In the genomic region with DNA sequence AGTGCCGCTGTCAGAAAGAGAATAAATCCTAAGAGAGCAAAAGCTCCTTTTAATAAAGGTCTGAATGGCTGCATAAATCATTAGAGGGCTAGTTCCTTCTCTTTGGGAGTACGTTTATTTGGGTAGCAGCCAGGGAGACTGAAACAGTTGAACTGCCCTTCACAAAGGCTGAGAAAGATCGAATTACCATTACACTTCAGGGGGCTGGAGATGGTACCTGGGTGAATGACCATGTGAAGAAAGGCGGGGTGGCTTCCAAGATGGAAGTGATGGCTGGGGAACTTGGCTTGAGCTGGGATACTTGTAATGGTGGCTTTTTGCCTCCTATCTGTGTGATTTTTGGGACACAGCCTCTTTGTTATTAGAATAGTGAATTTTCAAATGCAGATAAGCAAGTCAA, we compare ENCODE assay signal across 23 cellular contexts. TPM values are rescaled to one million over a fixed set of nuclear protein-coding genes. Genes with fewer than 3 reads are reported as not detected.
DNase-seq lines count a peak whose midpoint lies in the region; ATAC-seq, FAIRE-seq and TF ChIP-seq lines count a peak whose summit lies in the region.
"Had no signal": no experiment of that assay in that cellular context is flagged by ENCODE, and none has a peak within 500 bp of the region (broad histone marks: within the 10 kb centered on the region; RNA-seq: fewer than 3 reads in every experiment).

No MANE protein-coding gene starts in this region.

- no peaks in the 10 kb centered on the region for H3K36me3 Mint-ChIP-seq in stimulated activated naive CD8-positive, alpha-beta T cell treated with anti-CD3 and anti-CD28 coated beads, Interleukin-15, Interleukin-2, amounts not matched to agents 100 ng/mL and 50 ng/mL, for 24 hours (ENCODE audit: low read depth)
- peaks cover 1% of the 10 kb centered on the region for H3K36me3 Mint-ChIP-seq in activated CD4-positive, alpha-beta T cell treated with anti-CD3 and anti-CD28 coated beads, Interleukin-2, amount 10 ng/mL, durations not matched to agents 24 days and 14 days (ENCODE audit: low read depth)
- H3K36me3 Mint-ChIP-seq: activated naive CD8-positive, alpha-beta T cell treated with anti-CD3 and anti-CD28 coated beads for 36 hours had no signal

- H3K4me3 ChIP-seq in endothelial cell of umbilical vein (replicated peaks in 1 of 3; ENCODE audit: insufficient read depth in 1 of 3, low read depth in 1 of 3, low read length in 3 of 3), result no peak overlapping the region
- no peak overlapping the region for H3K4me3 ChIP-seq in spleen
- H3K4me3 ChIP-seq: cardiac muscle cell, esophagus muscularis mucosa, K562, Peyer's patch had no signal

- 50 to 68% (median 50%) methylated on average over 4 of the region's 4 CpGs for WGBS in spleen, 5 donors

- POLR2A ChIA-PET in endothelial cell of umbilical vein (lab: Charles Lee), result no interaction called here

- TF ChIP-seq CTCF in endothelial cell of umbilical vein (IDR thresholded peaks at IDR 0.05; ENCODE audit: extremely low read depth in 1 of 2, insufficient read depth in 1 of 2, low read depth in 1 of 2, low read length in 2 of 2) (no peak), GM13976 (IDR thresholded peaks at IDR 0.05; ENCODE audit: borderline replicate concordance, control extremely low read depth, extremely low read depth, insufficient read depth, missing control alignments) (no peak), spleen (IDR thresholded peaks at IDR 0.05 in 8 of 11, conservative IDR thresholded peaks at IDR 0.05 in 3 of 11) (no peak)

- DNase-seq in stimulated activated naive CD8-positive, alpha-beta T cell treated with anti-CD3 and anti-CD28 coated beads, Interleukin-15, amount 100 ng/mL, for 72 hours, result no peak
- peak; percentile 78 for DNase-seq in NCI-H2029 treated with DMSO at 0.1 percent for 48 hours (lab: John Stamatoyannopoulos, UW)
- DNase-seq in endothelial cell of umbilical vein (ENCODE audit: low read depth, low spot score), result no peak
- DNase-seq in GM13976 (ENCODE audit: low spot score), result no peak
- DNase-seq in spleen, result no peak
- DNase-seq in activated CD4-positive, alpha-beta T cell treated with anti-CD3 and anti-CD28 coated beads, Interleukin-2, amount 10 ng/mL, durations not matched to agents 24 days and 14 days, result no peak
- DNase-seq in COLO829 (ENCODE audit: low spot score), result no peak
- DNase-seq: activated CD4-positive, alpha-beta T cell treated with anti-CD3 and anti-CD28 coated beads, Interleukin-2, amount 50 U/mL, for 48 hours; activated naive CD8-positive, alpha-beta T cell treated with anti-CD3 and anti-CD28 coated beads for 36 hours; activated T-cell treated with anti-CD3 and anti-CD28 coated beads, Interleukin-2, amount 50 U/mL, for 1 hour; islet precursor cell; NCI-H1436; NCI-H774; Peyer's patch; right cardiac atrium had no signal

- intact Hi-C loops in endothelial cell of umbilical vein (cut with micrococcal nuclease), result no loop called here
- intact Hi-C loops in spleen (cut with DNase I; ENCODE audit: low total_unique reads), result no loop called here
- intact Hi-C loops in activated CD4-positive, alpha-beta T cell treated with anti-CD3 and anti-CD28 coated beads, Interleukin-2, amount 10 ng/mL, durations not matched to agents 24 days and 14 days (cut with micrococcal nuclease), result no loop called here

- peaks cover 3% of the 10 kb centered on the region for H3K4me1 Mint-ChIP-seq in stimulated activated naive CD8-positive, alpha-beta T cell treated with anti-CD3 and anti-CD28 coated beads, Interleukin-15, Interleukin-2, amounts not matched to agents 100 ng/mL and 50 ng/mL, for 24 hours (ENCODE audit: low read depth)
- H3K4me1 Mint-ChIP-seq in stimulated activated naive CD8-positive, alpha-beta T cell treated with anti-CD3 and anti-CD28 coated beads, Interleukin-15, amount 100 ng/mL, for 72 hours, result peaks cover 12% of the 10 kb centered on the region
- peaks cover 4% of the 10 kb centered on the region for H3K4me1 Mint-ChIP-seq in activated CD4-positive, alpha-beta T cell treated with anti-CD3 and anti-CD28 coated beads, Interleukin-2, amount 10 ng/mL, durations not matched to agents 24 days and 14 days

- H3K4me2 ChIP-seq in endothelial cell of umbilical vein (ENCODE audit: insufficient read depth, low read length), result no peak overlapping the region

- H3K27ac Mint-ChIP-seq in stimulated activated naive CD8-positive, alpha-beta T cell treated with anti-CD3 and anti-CD28 coated beads, Interleukin-15, Interleukin-2, amounts not matched to agents 100 ng/mL and 50 ng/mL, for 24 hours, result no peak overlapping the region
- no peak overlapping the region for H3K27ac Mint-ChIP-seq in stimulated activated naive CD8-positive, alpha-beta T cell treated with anti-CD3 and anti-CD28 coated beads, Interleukin-15, amount 100 ng/mL, for 72 hours
- H3K27ac Mint-ChIP-seq in activated CD4-positive, alpha-beta T cell treated with anti-CD3 and anti-CD28 coated beads, Interleukin-2, amount 10 ng/mL, durations not matched to agents 24 days and 14 days, result no peak overlapping the region
- H3K27ac Mint-ChIP-seq: activated naive CD8-positive, alpha-beta T cell treated with anti-CD3 and anti-CD28 coated beads for 36 hours had no signal

- peak overlapping the region; percentile 7 for H2AFZ ChIP-seq in endothelial cell of umbilical vein (ENCODE audit: low read depth, low read length)

- H3K4me1 ChIP-seq in endothelial cell of umbilical vein (ENCODE audit: control insufficient read depth, extremely low read depth, insufficient read depth, low read length), result peaks cover 6% of the 10 kb centered on the region
- peaks cover 0 to 27% (median 18%) of the 10 kb centered on the region in 6 donors for H3K4me1 ChIP-seq in spleen

- peaks cover 34% of the 10 kb centered on the region for H3K27me3 Mint-ChIP-seq in stimulated activated naive CD8-positive, alpha-beta T cell treated with anti-CD3 and anti-CD28 coated beads, Interleukin-15, Interleukin-2, amounts not matched to agents 100 ng/mL and 50 ng/mL, for 24 hours
- H3K27me3 Mint-ChIP-seq in stimulated activated naive CD8-positive, alpha-beta T cell treated with anti-CD3 and anti-CD28 coated beads, Interleukin-15, amount 100 ng/mL, for 72 hours, result peaks cover 22% of the 10 kb centered on the region
- peaks cover 36% of the 10 kb centered on the region for H3K27me3 Mint-ChIP-seq in activated CD4-positive, alpha-beta T cell treated with anti-CD3 and anti-CD28 coated beads, Interleukin-2, amount 10 ng/mL, durations not matched to agents 24 days and 14 days

- peak overlapping the region; percentile 17 for H3K4me3 Mint-ChIP-seq in stimulated activated naive CD8-positive, alpha-beta T cell treated with anti-CD3 and anti-CD28 coated beads, Interleukin-15, Interleukin-2, amounts not matched to agents 100 ng/mL and 50 ng/mL, for 24 hours
- H3K4me3 Mint-ChIP-seq in stimulated activated naive CD8-positive, alpha-beta T cell treated with anti-CD3 and anti-CD28 coated beads, Interleukin-15, amount 100 ng/mL, for 72 hours, result no peak overlapping the region
- H3K4me3 Mint-ChIP-seq in activated CD4-positive, alpha-beta T cell treated with anti-CD3 and anti-CD28 coated beads, Interleukin-2, amount 10 ng/mL, durations not matched to agents 24 days and 14 days, result no peak overlapping the region
- H3K4me3 Mint-ChIP-seq: activated naive CD8-positive, alpha-beta T cell treated with anti-CD3 and anti-CD28 coated beads for 36 hours had no signal

- H3K79me2 ChIP-seq in endothelial cell of umbilical vein (ENCODE audit: control insufficient read depth, insufficient read depth, low read length), result peaks cover 12% of the 10 kb centered on the region

- no peak for ATAC-seq in stimulated activated naive CD8-positive, alpha-beta T cell treated with anti-CD3 and anti-CD28 coated beads, Interleukin-15, amount 100 ng/mL, for 72 hours
- ATAC-seq: K562, right cardiac atrium, SK-N-SH treated with all-trans-retinoic acid at 6 μM for 48 hours had no signal

- FAIRE-seq in endothelial cell of umbilical vein (lab: Jason Lieb, UNC), result no peak
- FAIRE-seq: GM18507, K562 had no signal

- H3K27ac ChIP-seq in endothelial cell of umbilical vein (ENCODE audit: insufficient read depth, low read depth, low read length) (no peak overlapping the region), spleen (no peak overlapping the region)
- H3K27ac ChIP-seq: cardiac muscle cell, HL-60, neutrophil had no signal

- no peaks in the 10 kb centered on the region for H3K27me3 ChIP-seq in endothelial cell of umbilical vein (ENCODE audit: control insufficient read depth in 2 of 2, insufficient read depth in 2 of 2, low read length in 2 of 2)
- H3K27me3 ChIP-seq in spleen (replicated peaks in 1 of 7), result peaks cover 0 to 75% (median 11%) of the 10 kb centered on the region in 7 donors
- H3K27me3 ChIP-seq: esophagus muscularis mucosa, Peyer's patch had no signal

- CTCF ChIA-PET in endothelial cell of umbilical vein (lab: Charles Lee), result interaction anchor here (2.8 to 3.7 kb wide), 2 partner anchors 58 to 274 kb away, joined by 21 to 29 read pairs; no protein-coding TSS in a partner anchor

- no peaks in the 10 kb centered on the region for H4K20me1 ChIP-seq in endothelial cell of umbilical vein (replicated peaks; ENCODE audit: control insufficient read depth, extremely low read depth, insufficient read depth, low read length)

- H3K36me3 ChIP-seq in endothelial cell of umbilical vein (ENCODE audit: control insufficient read depth in 2 of 2, extremely low read depth in 1 of 2, insufficient read depth in 2 of 2, low read length in 2 of 2), result no peaks in the 10 kb centered on the region
- H3K36me3 ChIP-seq in spleen, result no peaks in the 10 kb centered on the region
- H3K36me3 ChIP-seq: cardiac muscle cell, esophagus muscularis mucosa, neutrophil, Peyer's patch had no signal

- H3K9me3 ChIP-seq in endothelial cell of umbilical vein (replicated peaks; ENCODE audit: control insufficient read depth, insufficient read depth, low read length), result no peaks in the 10 kb centered on the region
- H3K9me3 ChIP-seq in spleen, result no peaks in the 10 kb centered on the region
- H3K9me3 ChIP-seq: esophagus muscularis mucosa, neutrophil, Peyer's patch had no signal

- dilution Hi-C loops in endothelial cell of umbilical vein (cut with MboI; ENCODE audit: extremely low pct_ligation_motif_present, low sequenced_read_pairs), result no loop called here

- TF ChIP-seq POLR2A in endothelial cell of umbilical vein (IDR thresholded peaks at IDR 0.05; ENCODE audit: low read depth, low read length), result no peak
- TF ChIP-seq POLR2A in spleen (IDR thresholded peaks at IDR 0.05), result no peak

- no TSS peak for BruUV-seq in endothelial cell of umbilical vein (replicated peaks; lab: Mats Ljungman, UMichigan)

- in situ Hi-C loops in GM13976 (cut with MboI; ENCODE audit: low sequenced_read_pairs, unreplicated experiment), result no loop called here

- H3K9me1 ChIP-seq in endothelial cell of umbilical vein (replicated peaks; ENCODE audit: control insufficient read depth, extremely low read depth, insufficient read depth, low read length), result no peaks in the 10 kb centered on the region

- no peak overlapping the region for H3K9ac ChIP-seq in endothelial cell of umbilical vein (replicated peaks; ENCODE audit: extremely low read depth, insufficient read depth, low read length)

- no peaks in the 10 kb centered on the region for H3K9me3 Mint-ChIP-seq in stimulated activated naive CD8-positive, alpha-beta T cell treated with anti-CD3 and anti-CD28 coated beads, Interleukin-15, Interleukin-2, amounts not matched to agents 100 ng/mL and 50 ng/mL, for 24 hours
- no peaks in the 10 kb centered on the region for H3K9me3 Mint-ChIP-seq in stimulated activated naive CD8-positive, alpha-beta T cell treated with anti-CD3 and anti-CD28 coated beads, Interleukin-15, amount 100 ng/mL, for 72 hours
- no peaks in the 10 kb centered on the region for H3K9me3 Mint-ChIP-seq in activated CD4-positive, alpha-beta T cell treated with anti-CD3 and anti-CD28 coated beads, Interleukin-2, amount 10 ng/mL, durations not matched to agents 24 days and 14 days
- H3K9me3 Mint-ChIP-seq: activated naive CD8-positive, alpha-beta T cell treated with anti-CD3 and anti-CD28 coated beads for 36 hours had no signal

RNA-seq across cellular contexts. Expression of gene FGD4, which starts 1.7 kb away (rescaled TPM):
- total RNA-seq in endothelial cell of umbilical vein (44.7 and 44.8 TPM in 2 replicates), spleen (10 to 100 TPM; 18.3 to 44.4 (median 36.7) TPM)
- polyA plus RNA-seq in endothelial cell of umbilical vein (5.7 and 6.6 TPM in 2 replicates), spleen (1 to 10 TPM; 1.0 to 3.1 (median 1.2) TPM)
- 6.8 and 7.3 TPM in 2 replicates for polyA plus RNA-seq in endothelial cell of umbilical vein (2011; cell fraction: cytosol; rRNA removed)
- polyA plus RNA-seq in endothelial cell of umbilical vein (2011; cell fraction: nucleus; rRNA removed), result 27.6 and 37.7 TPM in 2 replicates
- 13.6 and 17.5 TPM in 2 replicates for polyA plus RNA-seq in endothelial cell of umbilical vein (2012)
- 35.4 and 41.0 TPM in 2 replicates for polyA minus RNA-seq in endothelial cell of umbilical vein
- polyA minus RNA-seq in endothelial cell of umbilical vein (2011; cell fraction: cytosol; rRNA and poly(A)+ RNA removed), result 8.9 TPM
- polyA minus RNA-seq in endothelial cell of umbilical vein (2011; cell fraction: nucleus; rRNA and poly(A)+ RNA removed), result 79.0 and 91.1 TPM in 2 replicates
- total RNA-seq in activated CD4-positive, alpha-beta T cell treated with anti-CD3 and anti-CD28 coated beads, Interleukin-2, amount 10 ng/mL, durations not matched to agents 24 days and 14 days, result 0.07 TPM in 1 of 2 replicates, not detected in the other

Comparison
In these comparisons a context has a peak if more than half of its experiments do, and no peak if none do; other contexts are left out.
1. RNA of gene FGD4, which starts 1.7 kb away (total RNA-seq): 44.7 to 44.8 TPM in endothelial cell of umbilical vein and 18.3 to 44.4 TPM in spleen; 0.07 TPM in activated CD4-positive, alpha-beta T cell treated with anti-CD3 and anti-CD28 coated beads, Interleukin-2, amount 10 ng/mL, durations not matched to agents 24 days and 14 days; every median in the first group is over 10 times any median in the second.